ENCODE assay signal across 8 cellular contexts in genomic region chr11:3797329-3798090, GRCh38. TPM values are rescaled to one million over a fixed set of nuclear protein-coding genes. Genes with fewer than 3 reads are reported as not detected.
DNase-seq lines count a peak whose midpoint lies in the region; ATAC-seq, FAIRE-seq and TF ChIP-seq lines count a peak whose summit lies in the region.

Gene NUP98 (minus strand): TSS chr11:3797554. CDS start chr11:3782117, 15,437 bp downstream.

- H3K79me2 ChIP-seq in parathyroid adenoma: peaks cover 36% of the 10 kb centered on the region

- peaks cover 12% of the 10 kb centered on the region for H3K36me3 Mint-ChIP-seq in T-cell

- POLR2A ChIA-PET in T-cell (lab: Charles Lee): interaction anchor here (0.6 to 1.0 kb wide), 7 partner anchors 10 to 57 kb away, joined by 3 to 7 read pairs (median 4); partner anchors contain the start of gene PGAP2 (in 1 of the 2)

- WGBS in adipose tissue, 3 donors: 0 to 1% (median 0%) methylated on average over 67 to 86 of the region's 86 CpGs
- 0% methylated on average over 66 to 73 of the region's 86 CpGs for WGBS in tibial nerve, 2 donors

- H3K27me3 ChIP-seq in cardiac muscle cell (no peaks in the 10 kb centered on the region), parathyroid adenoma (ENCODE audit: control insufficient read depth, insufficient read depth, low read length) (no peaks in the 10 kb centered on the region), tibial nerve (no peaks in the 10 kb centered on the region)

- peak within 1 kb of the TSS; percentile 81 for H3K27ac ChIP-seq in adipose tissue (ENCODE audit: low read depth, low read length)
- peak within 1 kb of the TSS; percentile 97 for H3K27ac ChIP-seq in cardiac muscle cell
- peak within 1 kb of the TSS; percentile 93 for H3K27ac ChIP-seq in parathyroid adenoma
- peak within 1 kb of the TSS; percentile 92 to 99 (median 98) for H3K27ac ChIP-seq in tibial nerve

- H3K9ac ChIP-seq in parathyroid adenoma: peak within 1 kb of the TSS; percentile 53

- DNase-seq in GM12891 (ENCODE audit: insufficient read length, low spot score) (peak; percentile 96), NCI-H1436 treated with DMSO at 0.1 percent for 48 hours (lab: John Stamatoyannopoulos, UW) (peak; percentile 97), T-cell (peak; percentile 97 to 100 (median 100)), cardiac muscle cell (ENCODE audit: low read depth in 1 of 2, low spot score in 1 of 2) (peak; percentile 99 to 100), tibial nerve (ENCODE audit: low spot score in 2 of 2) (peak; percentile 99)

- H2AFZ ChIP-seq in parathyroid adenoma: peak within 1 kb of the TSS; percentile 94

- H3K9me3 Mint-ChIP-seq in T-cell: no peaks in the 10 kb centered on the region

- TF ChIP-seq POLR2A in GM12891 (IDR thresholded peaks at IDR 0.05; ENCODE audit: low read depth, low read length): peak; percentile 72
- peak; percentile 99 for TF ChIP-seq POLR2A in tibial nerve (IDR thresholded peaks at IDR 0.05)

- peak within 1 kb of the TSS; percentile 41 for H3K4me3 ChIP-seq in cardiac muscle cell
- H3K4me3 ChIP-seq in parathyroid adenoma (ENCODE audit: low read depth, low read length): peak within 1 kb of the TSS; percentile 88
- peak within 1 kb of the TSS; percentile 67 to 98 (median 86) for H3K4me3 ChIP-seq in tibial nerve

- peak within 1 kb of the TSS; percentile 97 for H3K27ac Mint-ChIP-seq in T-cell

- CTCF ChIA-PET in T-cell (lab: Charles Lee): interaction anchor here in 1 of 2 donors (0.6 to 0.9 kb wide), 3 partner anchors 11 to 58 kb away, joined by 3 read pairs; partner anchors contain the start of genes PGAP2 and STIM1

- peak; percentile 97 for FAIRE-seq in GM12891 (lab: Jason Lieb, UNC)

- ATAC-seq in HG02840 (IDR thresholded peaks at IDR 0.05; ENCODE audit: low FRiP score, unreplicated experiment) (peak; percentile 98), T-cell (replicated peaks in 1 of 4) (peak; percentile 93 to 97 (median 94))

- peaks cover 47 to 52% (median 47%) of the 10 kb centered on the region in 3 donors for H3K4me1 Mint-ChIP-seq in T-cell

- H3K36me3 ChIP-seq in cardiac muscle cell (peaks cover 9% of the 10 kb centered on the region), parathyroid adenoma (ENCODE audit: control insufficient read depth, insufficient read depth, low read length) (no peaks in the 10 kb centered on the region), tibial nerve (peaks cover 0 to 21% (median 7%) of the 10 kb centered on the region in 3 donors)

- no peaks in the 10 kb centered on the region for H3K27me3 Mint-ChIP-seq in T-cell

- H3K4me2 ChIP-seq in parathyroid adenoma (ENCODE audit: low read length): peak within 1 kb of the TSS; percentile 87

- TF ChIP-seq CTCF in cardiac muscle cell (IDR thresholded peaks at IDR 0.05; ENCODE audit: low read depth, low read length): no peak
- TF ChIP-seq CTCF in parathyroid adenoma (IDR thresholded peaks at IDR 0.05): no peak
- TF ChIP-seq CTCF in tibial nerve (IDR thresholded peaks at IDR 0.05): peak in 3 of 5 experiments; percentile 16 to 58 (median 48)

- H3K9me3 ChIP-seq in cardiac muscle cell (ENCODE audit: low read depth): no peaks in the 10 kb centered on the region
- H3K9me3 ChIP-seq in parathyroid adenoma (ENCODE audit: control insufficient read depth, low read length): no peaks in the 10 kb centered on the region
- H3K9me3 ChIP-seq in tibial nerve: no peaks in the 10 kb centered on the region

- peak within 1 kb of the TSS; percentile 89 to 97 (median 90) for H3K4me3 Mint-ChIP-seq in T-cell

- H3K4me1 ChIP-seq in cardiac muscle cell (ENCODE audit: low read depth): peaks cover 6% of the 10 kb centered on the region
- peaks cover 3% of the 10 kb centered on the region for H3K4me1 ChIP-seq in parathyroid adenoma
- H3K4me1 ChIP-seq in tibial nerve: peaks cover 0 to 39% (median 15%) of the 10 kb centered on the region in 4 donors

- TF ChIP-seq EP300 in tibial nerve (IDR thresholded peaks at IDR 0.05): peak; percentile 73 to 99

TF ChIP-seq in GM12891, 5 proteins besides CTCF, POLR2A, EP300 and RAD21:
- TF ChIP-seq POLR2AphosphoS5 (IDR thresholded peaks at IDR 0.05; ENCODE audit: low read depth, low read length) (peak; percentile 74), PAX5 (IDR thresholded peaks at IDR 0.05; ENCODE audit: insufficient read depth, low read length, severe bottlenecking) (no peak), POU2F2 (IDR thresholded peaks at IDR 0.05; ENCODE audit: low read depth, low read length) (peak; percentile 39; the same call in 1 of the 2 replicates), TAF1 (IDR thresholded peaks at IDR 0.05; ENCODE audit: low read depth, low read length) (no peak), SPI1 (IDR thresholded peaks at IDR 0.05; ENCODE audit: low read depth, low read length) (no peak; the same call in 1 of the 2 replicates)
TF ChIP-seq in GM12891: peak in this region for 2.

RNA-seq across cellular contexts. Expression of gene NUP98, which starts in this region (rescaled TPM):
- 23.8 TPM for polyA plus RNA-seq in GM12891 (2012; ENCODE audit: low read depth, missing spikeins)
- 100 to 1,000 TPM in 3 of 5 donors, 10 to 100 TPM in 2; 89.1 to 105 (median 102) TPM for total RNA-seq in T-cell
- 10 to 100 TPM; 17.9 to 52.7 (median 19.6) TPM for polyA plus RNA-seq in adipose tissue
- 110 and 142 TPM in 2 replicates for total RNA-seq in cardiac muscle cell
- polyA plus RNA-seq in cardiac muscle cell: 20.4 and 27.4 TPM in 2 replicates
- total RNA-seq in tibial nerve: 100 to 1,000 TPM in 2 of 4 donors, 10 to 100 TPM in 2; 75.3 to 193 (median 115) TPM

Comparison
In these comparisons a context has a peak if more than half of its experiments do, and no peak if none do; other contexts are left out.
1. Peak in every context shown above with its lines: DNase-seq, ATAC-seq, H3K4me3 ChIP-seq and H3K27ac ChIP-seq.
2. CTCF ChIP-seq: peak in tibial nerve (3 of 5); none in cardiac muscle cell (single experiment) and parathyroid adenoma (single experiment).